In the genomic region with DNA sequence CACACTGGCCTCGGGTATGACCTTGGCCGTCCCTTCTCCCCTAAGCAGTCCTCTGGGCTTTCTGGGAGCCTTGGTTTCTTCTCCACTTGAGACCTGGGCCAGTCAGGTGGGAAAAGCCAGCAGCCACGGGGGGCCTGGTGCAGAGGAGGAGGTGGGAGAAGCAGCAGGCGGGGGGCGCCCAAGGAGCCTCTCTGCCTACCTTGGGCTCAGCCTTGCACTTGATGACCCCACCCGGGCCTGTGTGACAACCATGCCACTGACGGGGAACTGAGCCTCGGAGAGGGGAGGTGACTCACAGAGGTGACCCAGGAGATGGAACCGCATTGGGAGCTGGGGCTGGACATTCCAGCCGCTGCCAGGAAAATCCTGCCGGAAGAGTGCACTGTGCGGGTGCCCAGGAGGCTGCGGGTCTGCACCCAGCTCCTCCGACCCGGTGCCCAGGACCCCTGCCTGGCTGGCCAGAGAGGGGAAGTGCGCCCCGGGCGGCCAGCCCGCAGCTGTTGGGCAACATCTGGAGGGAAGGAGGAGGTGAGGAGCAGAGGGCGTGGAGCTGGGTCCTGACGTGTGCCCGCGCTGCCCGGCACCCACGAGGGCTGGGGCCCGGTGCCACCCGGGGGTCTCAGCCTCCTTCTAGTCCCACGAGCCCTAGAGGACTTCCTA, we compare ENCODE assay signal across 1 cellular context.
A peak's percentile ranks its signal among the peaks of the same experiment; 100 is the strongest.
TF ChIP-seq lines count a peak whose summit lies in the region.

No MANE protein-coding gene starts in this region.

TF ChIP-seq in HepG2, 621 proteins besides CTCF, POLR2A, EP300 and RAD21 (continued from another document and continues in another):
- TF ChIP-seq, protein P1, sequence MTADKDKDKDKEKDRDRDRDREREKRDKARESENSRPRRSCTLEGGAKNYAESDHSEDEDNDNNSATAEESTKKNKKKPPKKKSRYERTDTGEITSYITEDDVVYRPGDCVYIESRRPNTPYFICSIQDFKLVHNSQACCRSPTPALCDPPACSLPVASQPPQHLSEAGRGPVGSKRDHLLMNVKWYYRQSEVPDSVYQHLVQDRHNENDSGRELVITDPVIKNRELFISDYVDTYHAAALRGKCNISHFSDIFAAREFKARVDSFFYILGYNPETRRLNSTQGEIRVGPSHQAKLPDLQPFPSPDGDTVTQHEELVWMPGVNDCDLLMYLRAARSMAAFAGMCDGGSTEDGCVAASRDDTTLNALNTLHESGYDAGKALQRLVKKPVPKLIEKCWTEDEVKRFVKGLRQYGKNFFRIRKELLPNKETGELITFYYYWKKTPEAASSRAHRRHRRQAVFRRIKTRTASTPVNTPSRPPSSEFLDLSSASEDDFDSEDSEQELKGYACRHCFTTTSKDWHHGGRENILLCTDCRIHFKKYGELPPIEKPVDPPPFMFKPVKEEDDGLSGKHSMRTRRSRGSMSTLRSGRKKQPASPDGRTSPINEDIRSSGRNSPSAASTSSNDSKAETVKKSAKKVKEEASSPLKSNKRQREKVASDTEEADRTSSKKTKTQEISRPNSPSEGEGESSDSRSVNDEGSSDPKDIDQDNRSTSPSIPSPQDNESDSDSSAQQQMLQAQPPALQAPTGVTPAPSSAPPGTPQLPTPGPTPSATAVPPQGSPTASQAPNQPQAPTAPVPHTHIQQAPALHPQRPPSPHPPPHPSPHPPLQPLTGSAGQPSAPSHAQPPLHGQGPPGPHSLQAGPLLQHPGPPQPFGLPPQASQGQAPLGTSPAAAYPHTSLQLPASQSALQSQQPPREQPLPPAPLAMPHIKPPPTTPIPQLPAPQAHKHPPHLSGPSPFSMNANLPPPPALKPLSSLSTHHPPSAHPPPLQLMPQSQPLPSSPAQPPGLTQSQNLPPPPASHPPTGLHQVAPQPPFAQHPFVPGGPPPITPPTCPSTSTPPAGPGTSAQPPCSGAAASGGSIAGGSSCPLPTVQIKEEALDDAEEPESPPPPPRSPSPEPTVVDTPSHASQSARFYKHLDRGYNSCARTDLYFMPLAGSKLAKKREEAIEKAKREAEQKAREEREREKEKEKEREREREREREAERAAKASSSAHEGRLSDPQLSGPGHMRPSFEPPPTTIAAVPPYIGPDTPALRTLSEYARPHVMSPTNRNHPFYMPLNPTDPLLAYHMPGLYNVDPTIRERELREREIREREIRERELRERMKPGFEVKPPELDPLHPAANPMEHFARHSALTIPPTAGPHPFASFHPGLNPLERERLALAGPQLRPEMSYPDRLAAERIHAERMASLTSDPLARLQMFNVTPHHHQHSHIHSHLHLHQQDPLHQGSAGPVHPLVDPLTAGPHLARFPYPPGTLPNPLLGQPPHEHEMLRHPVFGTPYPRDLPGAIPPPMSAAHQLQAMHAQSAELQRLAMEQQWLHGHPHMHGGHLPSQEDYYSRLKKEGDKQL (CRISPR knock-in tag; IDR thresholded peaks at IDR 0.05; ENCODE audit: low read depth): no peak
- peak; percentile 12; the same call in 1 of the 2 replicates for TF ChIP-seq GFI1 (CRISPR knock-in tag; IDR thresholded peaks at IDR 0.05; ENCODE audit: borderline replicate concordance)
- TF ChIP-seq, protein P2, sequence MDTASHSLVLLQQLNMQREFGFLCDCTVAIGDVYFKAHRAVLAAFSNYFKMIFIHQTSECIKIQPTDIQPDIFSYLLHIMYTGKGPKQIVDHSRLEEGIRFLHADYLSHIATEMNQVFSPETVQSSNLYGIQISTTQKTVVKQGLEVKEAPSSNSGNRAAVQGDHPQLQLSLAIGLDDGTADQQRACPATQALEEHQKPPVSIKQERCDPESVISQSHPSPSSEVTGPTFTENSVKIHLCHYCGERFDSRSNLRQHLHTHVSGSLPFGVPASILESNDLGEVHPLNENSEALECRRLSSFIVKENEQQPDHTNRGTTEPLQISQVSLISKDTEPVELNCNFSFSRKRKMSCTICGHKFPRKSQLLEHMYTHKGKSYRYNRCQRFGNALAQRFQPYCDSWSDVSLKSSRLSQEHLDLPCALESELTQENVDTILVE (CRISPR knock-in tag; IDR thresholded peaks at IDR 0.05): no peak
- peak; percentile 97 for TF ChIP-seq HNRNPL (IDR thresholded peaks at IDR 0.05; ENCODE audit: low read depth, low read length)
- TF ChIP-seq HHEX (CRISPR knock-in tag; IDR thresholded peaks at IDR 0.05): no peak
- TF ChIP-seq MED1 (CRISPR knock-in tag; IDR thresholded peaks at IDR 0.05): peak; percentile 39; the same call in 1 of the 2 replicates
- TF ChIP-seq NFIC (IDR thresholded peaks at IDR 0.05; ENCODE audit: low read length): no peak
- no peak for TF ChIP-seq ARNT (IDR thresholded peaks at IDR 0.05)
- TF ChIP-seq, protein P3, sequence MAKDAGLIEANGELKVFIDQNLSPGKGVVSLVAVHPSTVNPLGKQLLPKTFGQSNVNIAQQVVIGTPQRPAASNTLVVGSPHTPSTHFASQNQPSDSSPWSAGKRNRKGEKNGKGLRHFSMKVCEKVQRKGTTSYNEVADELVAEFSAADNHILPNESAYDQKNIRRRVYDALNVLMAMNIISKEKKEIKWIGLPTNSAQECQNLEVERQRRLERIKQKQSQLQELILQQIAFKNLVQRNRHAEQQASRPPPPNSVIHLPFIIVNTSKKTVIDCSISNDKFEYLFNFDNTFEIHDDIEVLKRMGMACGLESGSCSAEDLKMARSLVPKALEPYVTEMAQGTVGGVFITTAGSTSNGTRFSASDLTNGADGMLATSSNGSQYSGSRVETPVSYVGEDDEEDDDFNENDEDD (CRISPR knock-in tag; IDR thresholded peaks at IDR 0.05; ENCODE audit: borderline replicate concordance): no peak
- TF ChIP-seq ZNF335 (CRISPR knock-in tag; IDR thresholded peaks at IDR 0.05): no peak
- no peak for TF ChIP-seq HES4 (CRISPR knock-in tag; IDR thresholded peaks at IDR 0.05; ENCODE audit: borderline replicate concordance)
- no peak for TF ChIP-seq SP5 (CRISPR knock-in tag; IDR thresholded peaks at IDR 0.05; ENCODE audit: borderline replicate concordance, low read depth)
- TF ChIP-seq BRCA1 (CRISPR knock-in tag; IDR thresholded peaks at IDR 0.05): no peak
- TF ChIP-seq LCORL (IDR thresholded peaks at IDR 0.05): no peak
- no peak for TF ChIP-seq LCORL (CRISPR knock-in tag; IDR thresholded peaks at IDR 0.05)
- TF ChIP-seq, protein P4, sequence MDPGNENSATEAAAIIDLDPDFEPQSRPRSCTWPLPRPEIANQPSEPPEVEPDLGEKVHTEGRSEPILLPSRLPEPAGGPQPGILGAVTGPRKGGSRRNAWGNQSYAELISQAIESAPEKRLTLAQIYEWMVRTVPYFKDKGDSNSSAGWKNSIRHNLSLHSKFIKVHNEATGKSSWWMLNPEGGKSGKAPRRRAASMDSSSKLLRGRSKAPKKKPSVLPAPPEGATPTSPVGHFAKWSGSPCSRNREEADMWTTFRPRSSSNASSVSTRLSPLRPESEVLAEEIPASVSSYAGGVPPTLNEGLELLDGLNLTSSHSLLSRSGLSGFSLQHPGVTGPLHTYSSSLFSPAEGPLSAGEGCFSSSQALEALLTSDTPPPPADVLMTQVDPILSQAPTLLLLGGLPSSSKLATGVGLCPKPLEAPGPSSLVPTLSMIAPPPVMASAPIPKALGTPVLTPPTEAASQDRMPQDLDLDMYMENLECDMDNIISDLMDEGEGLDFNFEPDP (CRISPR knock-in tag; conservative IDR thresholded peaks at IDR 0.05): no peak
- no peak for TF ChIP-seq MTF1 (CRISPR knock-in tag; IDR thresholded peaks at IDR 0.05)
- TF ChIP-seq POLR2AphosphoS5 (IDR thresholded peaks at IDR 0.05; ENCODE audit: low read depth, low read length): no peak
- TF ChIP-seq ZNF136 (CRISPR knock-in tag; IDR thresholded peaks at IDR 0.05; ENCODE audit: low read depth): no peak
- TF ChIP-seq SP140L (CRISPR knock-in tag; IDR thresholded peaks at IDR 0.05; ENCODE audit: borderline replicate concordance): no peak
- no peak for TF ChIP-seq ZNF143 (CRISPR knock-in tag; IDR thresholded peaks at IDR 0.05)
- no peak for TF ChIP-seq CAMTA2 (CRISPR knock-in tag; IDR thresholded peaks at IDR 0.05; ENCODE audit: borderline replicate concordance)
- TF ChIP-seq ZNF101 (CRISPR knock-in tag; IDR thresholded peaks at IDR 0.05; ENCODE audit: borderline replicate concordance, low read depth): no peak
- no peak for TF ChIP-seq KLF16 (CRISPR knock-in tag; IDR thresholded peaks at IDR 0.05)
- TF ChIP-seq, protein P5, sequence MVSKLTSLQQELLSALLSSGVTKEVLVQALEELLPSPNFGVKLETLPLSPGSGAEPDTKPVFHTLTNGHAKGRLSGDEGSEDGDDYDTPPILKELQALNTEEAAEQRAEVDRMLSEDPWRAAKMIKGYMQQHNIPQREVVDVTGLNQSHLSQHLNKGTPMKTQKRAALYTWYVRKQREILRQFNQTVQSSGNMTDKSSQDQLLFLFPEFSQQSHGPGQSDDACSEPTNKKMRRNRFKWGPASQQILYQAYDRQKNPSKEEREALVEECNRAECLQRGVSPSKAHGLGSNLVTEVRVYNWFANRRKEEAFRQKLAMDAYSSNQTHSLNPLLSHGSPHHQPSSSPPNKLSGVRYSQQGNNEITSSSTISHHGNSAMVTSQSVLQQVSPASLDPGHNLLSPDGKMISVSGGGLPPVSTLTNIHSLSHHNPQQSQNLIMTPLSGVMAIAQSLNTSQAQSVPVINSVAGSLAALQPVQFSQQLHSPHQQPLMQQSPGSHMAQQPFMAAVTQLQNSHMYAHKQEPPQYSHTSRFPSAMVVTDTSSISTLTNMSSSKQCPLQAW (CRISPR knock-in tag; IDR thresholded peaks at IDR 0.05): 0 out of 2 replicates have a peak, but pooled peaks have one; percentile 5
- TF ChIP-seq ZNF331 (CRISPR knock-in tag; IDR thresholded peaks at IDR 0.05): no peak
- peak; percentile 53; the same call in 1 of the 2 replicates for TF ChIP-seq ZNF768 (CRISPR knock-in tag; IDR thresholded peaks at IDR 0.05)
- no peak for TF ChIP-seq EED (CRISPR knock-in tag; IDR thresholded peaks at IDR 0.05)
- TF ChIP-seq, protein P6, sequence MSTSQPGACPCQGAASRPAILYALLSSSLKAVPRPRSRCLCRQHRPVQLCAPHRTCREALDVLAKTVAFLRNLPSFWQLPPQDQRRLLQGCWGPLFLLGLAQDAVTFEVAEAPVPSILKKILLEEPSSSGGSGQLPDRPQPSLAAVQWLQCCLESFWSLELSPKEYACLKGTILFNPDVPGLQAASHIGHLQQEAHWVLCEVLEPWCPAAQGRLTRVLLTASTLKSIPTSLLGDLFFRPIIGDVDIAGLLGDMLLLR (CRISPR knock-in tag; IDR thresholded peaks at IDR 0.05): no peak
- no peak for TF ChIP-seq SRSF9 (IDR thresholded peaks at IDR 0.05; ENCODE audit: borderline replicate concordance, insufficient read depth, low read depth, low read length, poor library complexity, severe bottlenecking)
- no peak for TF ChIP-seq ZNF441 (CRISPR knock-in tag; IDR thresholded peaks at IDR 0.05; ENCODE audit: borderline replicate concordance)
- TF ChIP-seq ASH2L (IDR thresholded peaks at IDR 0.05; ENCODE audit: insufficient read length, low read depth, low read length): no peak
- no peak for TF ChIP-seq ZNF431 (CRISPR knock-in tag; IDR thresholded peaks at IDR 0.05; ENCODE audit: borderline replicate concordance, low read depth)
- TF ChIP-seq KAT7 (CRISPR knock-in tag; IDR thresholded peaks at IDR 0.05; ENCODE audit: borderline replicate concordance): no peak
- no peak for TF ChIP-seq HDAC6 (IDR thresholded peaks at IDR 0.05; ENCODE audit: low read depth, low read length)
- TF ChIP-seq, protein P7, sequence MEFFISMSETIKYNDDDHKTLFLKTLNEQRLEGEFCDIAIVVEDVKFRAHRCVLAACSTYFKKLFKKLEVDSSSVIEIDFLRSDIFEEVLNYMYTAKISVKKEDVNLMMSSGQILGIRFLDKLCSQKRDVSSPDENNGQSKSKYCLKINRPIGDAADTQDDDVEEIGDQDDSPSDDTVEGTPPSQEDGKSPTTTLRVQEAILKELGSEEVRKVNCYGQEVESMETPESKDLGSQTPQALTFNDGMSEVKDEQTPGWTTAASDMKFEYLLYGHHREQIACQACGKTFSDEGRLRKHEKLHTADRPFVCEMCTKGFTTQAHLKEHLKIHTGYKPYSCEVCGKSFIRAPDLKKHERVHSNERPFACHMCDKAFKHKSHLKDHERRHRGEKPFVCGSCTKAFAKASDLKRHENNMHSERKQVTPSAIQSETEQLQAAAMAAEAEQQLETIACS (CRISPR knock-in tag; IDR thresholded peaks at IDR 0.05): no peak
- TF ChIP-seq NCOA1 (CRISPR knock-in tag; IDR thresholded peaks at IDR 0.05): no peak
- no peak for TF ChIP-seq ZNF670 (CRISPR knock-in tag; IDR thresholded peaks at IDR 0.05; ENCODE audit: borderline replicate concordance)
- no peak for TF ChIP-seq ELF3 (CRISPR knock-in tag; IDR thresholded peaks at IDR 0.05)
- no peak for TF ChIP-seq ZNF841 (CRISPR knock-in tag; IDR thresholded peaks at IDR 0.05; ENCODE audit: borderline replicate concordance)
- TF ChIP-seq ZBTB38 (CRISPR knock-in tag; IDR thresholded peaks at IDR 0.05): 0 out of 2 replicates have a peak, but pooled peaks have one; percentile 18
- peak; percentile 83; the same call in 1 of the 2 replicates for TF ChIP-seq ZNF430 (CRISPR knock-in tag; IDR thresholded peaks at IDR 0.05)
- TF ChIP-seq ZBTB8A (CRISPR knock-in tag; IDR thresholded peaks at IDR 0.05; ENCODE audit: borderline replicate concordance, low read depth): no peak
- TF ChIP-seq CBX1 (IDR thresholded peaks at IDR 0.05; ENCODE audit: low read depth): peak; percentile 34
- TF ChIP-seq, protein P8, sequence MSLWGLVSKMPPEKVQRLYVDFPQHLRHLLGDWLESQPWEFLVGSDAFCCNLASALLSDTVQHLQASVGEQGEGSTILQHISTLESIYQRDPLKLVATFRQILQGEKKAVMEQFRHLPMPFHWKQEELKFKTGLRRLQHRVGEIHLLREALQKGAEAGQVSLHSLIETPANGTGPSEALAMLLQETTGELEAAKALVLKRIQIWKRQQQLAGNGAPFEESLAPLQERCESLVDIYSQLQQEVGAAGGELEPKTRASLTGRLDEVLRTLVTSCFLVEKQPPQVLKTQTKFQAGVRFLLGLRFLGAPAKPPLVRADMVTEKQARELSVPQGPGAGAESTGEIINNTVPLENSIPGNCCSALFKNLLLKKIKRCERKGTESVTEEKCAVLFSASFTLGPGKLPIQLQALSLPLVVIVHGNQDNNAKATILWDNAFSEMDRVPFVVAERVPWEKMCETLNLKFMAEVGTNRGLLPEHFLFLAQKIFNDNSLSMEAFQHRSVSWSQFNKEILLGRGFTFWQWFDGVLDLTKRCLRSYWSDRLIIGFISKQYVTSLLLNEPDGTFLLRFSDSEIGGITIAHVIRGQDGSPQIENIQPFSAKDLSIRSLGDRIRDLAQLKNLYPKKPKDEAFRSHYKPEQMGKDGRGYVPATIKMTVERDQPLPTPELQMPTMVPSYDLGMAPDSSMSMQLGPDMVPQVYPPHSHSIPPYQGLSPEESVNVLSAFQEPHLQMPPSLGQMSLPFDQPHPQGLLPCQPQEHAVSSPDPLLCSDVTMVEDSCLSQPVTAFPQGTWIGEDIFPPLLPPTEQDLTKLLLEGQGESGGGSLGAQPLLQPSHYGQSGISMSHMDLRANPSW (CRISPR knock-in tag; IDR thresholded peaks at IDR 0.05; ENCODE audit: borderline replicate concordance): no peak; the same call in 1 of the 2 replicates
- no peak for TF ChIP-seq ZNF644 (CRISPR knock-in tag; IDR thresholded peaks at IDR 0.05; ENCODE audit: low read depth)
- TF ChIP-seq ZKSCAN8 (CRISPR knock-in tag; IDR thresholded peaks at IDR 0.05; ENCODE audit: borderline replicate concordance): no peak
- no peak for TF ChIP-seq ZNF891 (CRISPR knock-in tag; IDR thresholded peaks at IDR 0.05)
- peak; percentile 85 for TF ChIP-seq CEBPB (IDR thresholded peaks at IDR 0.05; ENCODE audit: borderline replicate concordance, low read depth, low read length)
- TF ChIP-seq ZNF766 (CRISPR knock-in tag; IDR thresholded peaks at IDR 0.05; ENCODE audit: borderline replicate concordance): no peak
